ENCODE assay signal across 22 cellular contexts in the genomic region with DNA sequence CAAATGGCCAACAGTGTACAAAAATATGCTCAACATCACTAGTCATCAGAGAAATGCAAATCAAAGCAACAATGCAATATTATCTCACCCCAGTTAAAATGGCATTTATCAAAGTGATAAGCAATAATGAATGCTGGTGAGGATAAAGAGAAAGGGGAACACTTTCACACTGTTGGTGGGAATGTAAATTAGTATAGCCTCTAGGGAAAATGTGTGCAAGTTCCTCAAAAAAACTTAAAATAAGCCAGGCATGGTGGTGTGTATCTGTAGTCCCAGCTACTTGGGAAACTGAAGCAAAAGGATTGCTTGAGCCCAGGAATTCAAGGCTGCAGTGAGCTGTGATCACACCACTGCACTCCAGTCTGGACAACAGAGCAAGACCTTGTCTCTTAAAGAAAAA.
"Had no signal": no experiment of that assay in that cellular context is flagged by ENCODE, and none has a peak within 500 bp of the region (broad histone marks: within the 10 kb centered on the region; RNA-seq: fewer than 3 reads in every experiment).

No MANE protein-coding gene starts in this region.

- ATAC-seq: foreskin keratinocyte; gastroesophageal sphincter; heart right ventricle; left cardiac atrium; left lung; left ventricle myocardium superior; lower lobe of right lung; naive thymus-derived CD4-positive, alpha-beta T cell had no signal

- H3K9me3 ChIP-seq: esophagus muscularis mucosa, gastroesophageal sphincter, lower lobe of right lung had no signal

- H3K27me3 ChIP-seq: esophagus muscularis mucosa, foreskin keratinocyte, gastroesophageal sphincter, heart right ventricle, left lung had no signal

- H3K36me3 ChIP-seq: esophagus muscularis mucosa, gastroesophageal sphincter, heart right ventricle, left lung, lower lobe of right lung had no signal

- H3K36me3 Mint-ChIP-seq: naive thymus-derived CD4-positive, alpha-beta T cell had no signal

- H3K4me1 ChIP-seq: esophagus muscularis mucosa, foreskin keratinocyte, gastroesophageal sphincter, heart right ventricle, left lung, lower lobe of right lung had no signal

- H3K27ac ChIP-seq: coronary artery, dorsolateral prefrontal cortex, esophagus muscularis mucosa, foreskin keratinocyte, gastroesophageal sphincter, heart right ventricle, left lung, lower lobe of right lung had no signal

- H3K27ac Mint-ChIP-seq: naive thymus-derived CD4-positive, alpha-beta T cell had no signal

- H3K4me1 Mint-ChIP-seq: naive thymus-derived CD4-positive, alpha-beta T cell had no signal

- H3K4me3 ChIP-seq: coronary artery, dorsolateral prefrontal cortex, esophagus muscularis mucosa, gastroesophageal sphincter, heart right ventricle, left lung, lower lobe of right lung had no signal

- DNase-seq: dermis blood vessel endothelial cell; dorsolateral prefrontal cortex; effector CD4-positive, alpha-beta T cell; effector memory CD4-positive, alpha-beta T cell; foreskin keratinocyte; head of caudate nucleus; heart right ventricle; hippocampal formation; left cardiac atrium; left lung; left ventricle myocardium superior; lower lobe of right lung; mesendoderm; midbrain; naive thymus-derived CD4-positive, alpha-beta T cell had no signal

- H3K4me3 Mint-ChIP-seq: naive thymus-derived CD4-positive, alpha-beta T cell had no signal

- FAIRE-seq: endothelial cell of umbilical vein, frontal cortex, islet of Langerhans, keratinocyte had no signal
